In the genomic region with DNA sequence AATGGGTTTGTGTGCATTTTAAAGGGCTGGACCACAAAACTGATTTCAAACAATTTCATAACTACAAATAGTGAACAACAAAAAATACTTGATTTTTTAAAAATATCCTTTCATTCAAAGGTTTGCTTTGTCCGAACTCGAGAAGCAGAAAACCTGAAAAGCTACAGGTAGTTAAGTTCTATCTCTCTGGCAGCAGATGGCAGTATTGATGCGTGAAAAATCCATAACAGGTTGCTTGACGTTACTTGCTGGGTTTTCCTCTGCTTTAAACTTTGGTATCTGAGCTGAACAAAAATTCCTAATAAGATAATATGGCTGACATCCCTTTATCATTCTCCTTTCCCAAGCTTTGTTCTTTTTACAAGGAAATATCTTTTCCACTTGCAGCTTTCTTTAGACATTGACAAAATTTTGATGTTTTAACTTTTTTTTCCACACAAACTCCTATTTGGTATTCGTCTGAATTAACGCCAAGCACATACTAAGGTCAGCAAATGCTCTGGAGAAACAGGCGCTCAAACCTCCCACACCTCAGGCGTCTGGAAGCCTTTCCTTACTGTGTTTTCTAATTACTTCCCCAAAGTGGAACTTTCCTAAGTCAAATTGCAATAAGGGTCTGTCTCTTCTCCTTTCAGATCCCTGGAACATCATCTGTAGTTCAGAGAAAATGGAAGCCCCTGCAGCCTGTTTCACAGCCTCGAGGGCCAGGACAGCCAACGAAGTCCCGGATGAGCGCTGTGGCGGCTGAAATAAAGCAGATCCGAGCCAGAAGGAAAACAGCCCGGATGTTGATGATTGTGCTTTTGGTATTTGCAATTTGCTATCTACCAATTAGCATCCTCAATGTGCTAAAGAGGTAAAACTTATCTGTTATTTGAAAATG, we compare ENCODE assay signal across 8 cellular contexts. TPM values are rescaled to one million over a fixed set of nuclear protein-coding genes. Genes with fewer than 3 reads are reported as not detected.
DNase-seq lines count a peak whose midpoint lies in the region; ATAC-seq, FAIRE-seq and TF ChIP-seq lines count a peak whose summit lies in the region.

No MANE protein-coding gene starts in this region.

- TF ChIP-seq POLR2A in right lobe of liver (IDR thresholded peaks at IDR 0.05) = no peak

- no peaks in the 10 kb centered on the region for H3K27me3 ChIP-seq in right lobe of liver
- no peaks in the 10 kb centered on the region for H3K27me3 ChIP-seq in effector memory CD4-positive, alpha-beta T cell (replicated peaks; ENCODE audit: control insufficient read depth, insufficient read depth, low read length, poor library complexity, severe bottlenecking)

- H3K4me1 ChIP-seq in right lobe of liver = no peaks in the 10 kb centered on the region
- no peaks in the 10 kb centered on the region for H3K4me1 ChIP-seq in effector memory CD4-positive, alpha-beta T cell (ENCODE audit: control insufficient read depth, insufficient read depth, low read length, poor library complexity, severe bottlenecking)

- H3K36me3 ChIP-seq in right lobe of liver = no peaks in the 10 kb centered on the region
- no peaks in the 10 kb centered on the region for H3K36me3 ChIP-seq in effector memory CD4-positive, alpha-beta T cell (ENCODE audit: control insufficient read depth, insufficient read depth, low read length)

- peak; percentile 80 for FAIRE-seq in HTR-8/SVneo (lab: Jason Lieb, UNC)

- DNase-seq in AG08395 (ENCODE audit: low spot score) (peak; percentile 38), HTR-8/SVneo (ENCODE audit: insufficient read length, low spot score) (peak; percentile 45), NOMO-1 (lab: John Stamatoyannopoulos, UW; ENCODE audit: unreplicated experiment in 2 of 2) (peak; percentile 7 to 43), chondrocyte (ENCODE audit: low spot score) (no peak), right lobe of liver (no peak)
- DNase-seq in stimulated activated naive CD4-positive, alpha-beta T cell (lab: John Stamatoyannopoulos, UW) = no peak
- DNase-seq in effector memory CD4-positive, alpha-beta T cell = no peak

- H3K27ac ChIP-seq in right lobe of liver = no peak overlapping the region
- H3K27ac ChIP-seq in effector memory CD4-positive, alpha-beta T cell (ENCODE audit: insufficient read depth, low read length, poor library complexity, severe bottlenecking) = no peak overlapping the region

- no peaks in the 10 kb centered on the region for H3K9me3 Mint-ChIP-seq in chondrocyte (ENCODE audit: low read depth)

- peaks cover 6% of the 10 kb centered on the region for H3K4me1 Mint-ChIP-seq in chondrocyte (ENCODE audit: low read depth)

- H3K27ac Mint-ChIP-seq in chondrocyte (ENCODE audit: unreplicated experiment) = no peak overlapping the region

- H3K27me3 Mint-ChIP-seq in chondrocyte (ENCODE audit: low read depth) = peaks cover 30% of the 10 kb centered on the region

- ATAC-seq in GM18508 (IDR thresholded peaks at IDR 0.05; ENCODE audit: insufficient read depth, unreplicated experiment) (peak; percentile 71), right lobe of liver (peak; percentile 74 to 82 (median 79))

- H3K4me3 Mint-ChIP-seq in chondrocyte (ENCODE audit: unreplicated experiment) = no peak overlapping the region

- no peaks in the 10 kb centered on the region for H3K36me3 Mint-ChIP-seq in chondrocyte (ENCODE audit: low read depth)

- H3K4me3 ChIP-seq in right lobe of liver = no peak overlapping the region
- no peak overlapping the region for H3K4me3 ChIP-seq in effector memory CD4-positive, alpha-beta T cell (ENCODE audit: insufficient read depth, low read depth, low read length, poor library complexity, severe bottlenecking)

- TF ChIP-seq CTCF in chondrocyte (IDR thresholded peaks at IDR 0.05) (peak; percentile 90), right lobe of liver (IDR thresholded peaks at IDR 0.05) (peak; percentile 46 to 63 (median 53))

- 15% methylated on average over 15 of the region's 15 CpGs for WGBS in right lobe of liver (ENCODE audit: insufficient coverage, low coverage, low lambda C conversion rate, missing lambda C conversion rate)

- H3K9me3 ChIP-seq in right lobe of liver = no peaks in the 10 kb centered on the region
- no peaks in the 10 kb centered on the region for H3K9me3 ChIP-seq in effector memory CD4-positive, alpha-beta T cell (ENCODE audit: control insufficient read depth, low read length)

- intact Hi-C loops in right lobe of liver (cut with DNase I) = no loop called here

RNA-seq across cellular contexts. Expression of gene GFRAL, which starts 50.3 kb away (rescaled TPM):
- total RNA-seq in chondrocyte (not detected in 3 replicates), right lobe of liver (not detected)

Comparison
In these comparisons a context has a peak if more than half of its experiments do, and no peak if none do; other contexts are left out.
1. DNase-seq: peak in AG08395 (single experiment), HTR-8/SVneo (single experiment) and NOMO-1 (2 of 2); none in chondrocyte (single experiment), right lobe of liver (0 of 3), stimulated activated naive CD4-positive, alpha-beta T cell (0 of 6) and effector memory CD4-positive, alpha-beta T cell (0 of 3).